2 cellular contexts compared by ENCODE assay signal in genomic region chr16:50196736-50197135, GRCh38.
TF ChIP-seq lines count a peak whose summit lies in the region.

No MANE protein-coding gene starts in this region.

TF ChIP-seq in endothelial cell of umbilical vein, 7 proteins besides CTCF, POLR2A, EP300 and RAD21 (continued from another document):
- TF ChIP-seq EZH2 (IDR thresholded peaks at IDR 0.05; ENCODE audit: borderline replicate concordance, low read depth, low read length, severe bottlenecking) (no peak), POLR2AphosphoS5 (IDR thresholded peaks at IDR 0.05; ENCODE audit: insufficient read depth, low read depth, low read length) (no peak), JUN (IDR thresholded peaks at IDR 0.05; ENCODE audit: borderline replicate concordance, insufficient read depth, insufficient read length, low read depth) (no peak), MAX (IDR thresholded peaks at IDR 0.05; ENCODE audit: insufficient read depth, insufficient read length) (no peak), GATA2 (IDR thresholded peaks at IDR 0.05; ENCODE audit: insufficient read depth, insufficient read length, low read depth, low read length) (no peak)

TF ChIP-seq in HepG2, 621 proteins besides CTCF, POLR2A, EP300 and RAD21 (continued from another document):
- TF ChIP-seq ZNF777 (CRISPR knock-in tag; IDR thresholded peaks at IDR 0.05) (no peak), EEA1 (CRISPR knock-in tag; IDR thresholded peaks at IDR 0.05; ENCODE audit: borderline replicate concordance) (no peak), KDM3A (CRISPR knock-in tag; IDR thresholded peaks at IDR 0.05; ENCODE audit: low read depth) (no peak), IKZF4 (CRISPR knock-in tag; IDR thresholded peaks at IDR 0.05; ENCODE audit: borderline replicate concordance, low read depth, not compliant biosample characterization) (no peak), PLRG1 (conservative IDR thresholded peaks at IDR 0.05) (no peak), TRIM24 (CRISPR knock-in tag; IDR thresholded peaks at IDR 0.05) (no peak), ATF6 (CRISPR knock-in tag; conservative IDR thresholded peaks at IDR 0.05) (no peak)
